ENCODE assay signal across 27 cellular contexts in genomic region chr15:98382139-98382538, GRCh38.
DNase-seq lines count a peak whose midpoint lies in the region; ATAC-seq and TF ChIP-seq lines count a peak whose summit lies in the region.
"Had no signal": no experiment of that assay in that cellular context is flagged by ENCODE, and none has a peak within 500 bp of the region (broad histone marks: within the 10 kb centered on the region; RNA-seq: fewer than 3 reads in every experiment).

No MANE protein-coding gene starts in this region.

- no peak for TF ChIP-seq POLR2A in HCT116 (IDR thresholded peaks at IDR 0.05; ENCODE audit: borderline replicate concordance, extremely low read depth, insufficient read depth, insufficient read length)

- H3K36me3 Mint-ChIP-seq in naive thymus-derived CD4-positive, alpha-beta T cell: no peaks in the 10 kb centered on the region
- H3K36me3 Mint-ChIP-seq in T-helper 17 cell (ENCODE audit: low read depth): no peaks in the 10 kb centered on the region
- H3K36me3 Mint-ChIP-seq in immature natural killer cell: no peaks in the 10 kb centered on the region

- H4K20me1 ChIP-seq in HCT116 (ENCODE audit: insufficient read depth): no peaks in the 10 kb centered on the region

- POLR2A ChIA-PET in HCT116 (lab: Charles Lee): no interaction called here
- POLR2A ChIA-PET in naive thymus-derived CD4-positive, alpha-beta T cell (lab: Charles Lee): no interaction called here

- H3K79me2 ChIP-seq in HCT116 (ENCODE audit: insufficient read depth, low read length): no peaks in the 10 kb centered on the region

- H3K4me3 ChIP-seq in HCT116 (replicated peaks in 1 of 2; ENCODE audit: low read depth in 1 of 2, low read length in 2 of 2) (no peak overlapping the region), RWPE2 (ENCODE audit: severe bottlenecking) (no peak overlapping the region)
- no peak overlapping the region for H3K4me3 ChIP-seq in naive thymus-derived CD4-positive, alpha-beta T cell (ENCODE audit: low read length)
- H3K4me3 ChIP-seq: HAP-1, ovary, tibial artery had no signal

- TF ChIP-seq CTCF in HCT116 (IDR thresholded peaks at IDR 0.05 in 2 of 3, conservative IDR thresholded peaks at IDR 0.05 in 1 of 3; ENCODE audit: borderline replicate concordance in 1 of 3, insufficient read depth in 1 of 3, low read depth in 2 of 3, low read length in 2 of 3): peak in 2 of 3 experiments; percentile 26 to 27; a peak in 2 of 6 replicates
- TF ChIP-seq CTCF in RWPE2 (IDR thresholded peaks at IDR 0.05; ENCODE audit: poor library complexity, severe bottlenecking): no peak

- H3K27me3 Mint-ChIP-seq in naive thymus-derived CD4-positive, alpha-beta T cell: peaks cover 12 to 50% (median 42%) of the 10 kb centered on the region in 5 donors
- peaks cover 31% of the 10 kb centered on the region for H3K27me3 Mint-ChIP-seq in T-helper 17 cell
- H3K27me3 Mint-ChIP-seq in immature natural killer cell (ENCODE audit: low read depth in 3 of 3): peaks cover 5% of the 10 kb centered on the region in 3 donors

- CTCF ChIA-PET in HCT116 (lab: Charles Lee): interaction anchor here (2.1 kb wide), 1 partner anchor 70 kb away, joined by 9 read pairs; no protein-coding TSS in a partner anchor
- CTCF ChIA-PET in naive thymus-derived CD4-positive, alpha-beta T cell (lab: Charles Lee): no interaction called here

- peak; percentile 63 for ATAC-seq in HCT116
- no peak for ATAC-seq in RWPE2 (ENCODE audit: low read depth)
- ATAC-seq in naive thymus-derived CD4-positive, alpha-beta T cell: no peak
- ATAC-seq in T-helper 17 cell: no peak
- ATAC-seq: natural killer cell treated with Interleukin-12 subunit alpha and Interleukin-12 subunit beta and Interleukin-15 and Interleukin-18, amount 100 ng/mL, for 72 hours had no signal

- H3K27ac ChIP-seq in HCT116 (ENCODE audit: low read depth, low read length) (no peak overlapping the region), RWPE2 (ENCODE audit: poor library complexity, severe bottlenecking) (no peak overlapping the region)
- H3K27ac ChIP-seq in naive thymus-derived CD4-positive, alpha-beta T cell (ENCODE audit: low read depth, low read length): no peak overlapping the region
- H3K27ac ChIP-seq: ovary, tibial artery, VCaP had no signal

- TF ChIP-seq RAD21 in HCT116 (IDR thresholded peaks at IDR 0.05; ENCODE audit: low read depth): peak; percentile 22; the same call in 1 of the 2 replicates

- H3K4me3 Mint-ChIP-seq in naive thymus-derived CD4-positive, alpha-beta T cell: no peak overlapping the region
- no peak overlapping the region for H3K4me3 Mint-ChIP-seq in T-helper 17 cell
- no peak overlapping the region for H3K4me3 Mint-ChIP-seq in immature natural killer cell
- H3K4me3 Mint-ChIP-seq: activated CD4-positive, alpha-beta T cell treated with anti-CD3 and anti-CD28 coated beads, Interleukin-2, amount 10 ng/mL, durations not matched to agents 24 days and 14 days; activated T-cell treated with anti-CD3 and anti-CD28 coated beads, Interleukin-2, amount 50 U/mL, for 24 hours; central memory CD8-positive, alpha-beta T cell; natural killer cell treated with Interleukin-12 subunit alpha and Interleukin-12 subunit beta and Interleukin-15 and Interleukin-18, amount 100 ng/mL, for 72 hours; T-helper 2 cell treated with Interferon-gamma antibody and Interleukin-4, amounts not matched to agents 5 μg/mL and 100 μg/mL, for 36 hours had no signal

- H3K9me3 ChIP-seq in HCT116 (ENCODE audit: control insufficient read depth in 1 of 2, insufficient read depth in 1 of 2, low read depth in 1 of 2, low read length in 2 of 2) (no peaks in the 10 kb centered on the region), RWPE2 (ENCODE audit: severe bottlenecking) (no peaks in the 10 kb centered on the region), T-helper 17 cell (ENCODE audit: control insufficient read depth, low read length, poor library complexity, severe bottlenecking) (no peaks in the 10 kb centered on the region)
- no peaks in the 10 kb centered on the region for H3K9me3 ChIP-seq in naive thymus-derived CD4-positive, alpha-beta T cell (ENCODE audit: control insufficient read depth in 2 of 3, low read length in 3 of 3)
- H3K9me3 ChIP-seq: HAP-1, ovary had no signal

- no peak overlapping the region for H3K9ac ChIP-seq in HCT116 (ENCODE audit: low read length)

- intact Hi-C loops in HCT116 (cut with micrococcal nuclease): no loop called here
- intact Hi-C loops in naive thymus-derived CD4-positive, alpha-beta T cell (cut with micrococcal nuclease): no loop called here

- no peak overlapping the region for H3K27ac Mint-ChIP-seq in naive thymus-derived CD4-positive, alpha-beta T cell
- H3K27ac Mint-ChIP-seq in T-helper 17 cell (no peak overlapping the region), immature natural killer cell (no peak overlapping the region)
- H3K27ac Mint-ChIP-seq: activated CD4-positive, alpha-beta T cell treated with anti-CD3 and anti-CD28 coated beads, Interleukin-2, amount 10 ng/mL, durations not matched to agents 24 days and 14 days; activated T-cell treated with anti-CD3 and anti-CD28 coated beads, Interleukin-2, amount 50 U/mL, for 24 hours; natural killer cell treated with Interleukin-12 subunit alpha and Interleukin-12 subunit beta and Interleukin-15 and Interleukin-18, amount 100 ng/mL, for 72 hours; T-helper 2 cell treated with Interferon-gamma antibody and Interleukin-4, amounts not matched to agents 5 μg/mL and 100 μg/mL, for 36 hours had no signal

- no peak overlapping the region for H3K4me2 ChIP-seq in HCT116 (ENCODE audit: low read length)

- H3K4me1 Mint-ChIP-seq in naive thymus-derived CD4-positive, alpha-beta T cell: no peaks in the 10 kb centered on the region
- no peaks in the 10 kb centered on the region for H3K4me1 Mint-ChIP-seq in T-helper 17 cell
- H3K4me1 Mint-ChIP-seq in immature natural killer cell: no peaks in the 10 kb centered on the region
- H3K4me1 Mint-ChIP-seq: activated CD4-positive, alpha-beta T cell treated with anti-CD3 and anti-CD28 coated beads, Interleukin-2, amount 10 ng/mL, durations not matched to agents 24 days and 14 days; central memory CD8-positive, alpha-beta T cell had no signal

- H3K9me2 ChIP-seq in HCT116 (ENCODE audit: insufficient read depth): no peaks in the 10 kb centered on the region

- H3K4me1 ChIP-seq in HCT116 (ENCODE audit: control insufficient read depth in 1 of 2, insufficient read depth in 2 of 2, low read length in 2 of 2) (no peaks in the 10 kb centered on the region), RWPE2 (ENCODE audit: insufficient read depth, poor library complexity, severe bottlenecking) (no peaks in the 10 kb centered on the region)
- no peaks in the 10 kb centered on the region for H3K4me1 ChIP-seq in naive thymus-derived CD4-positive, alpha-beta T cell (ENCODE audit: control insufficient read depth in 2 of 2, insufficient read depth in 2 of 2, low read length in 2 of 2)
- H3K4me1 ChIP-seq: HAP-1, tibial artery had no signal

- DNase-seq in NCI-H146 (lab: John Stamatoyannopoulos, UW): peak; percentile 3
- no peak for DNase-seq in NCI-H146 treated with DMSO at 0.1 percent for 48 hours (lab: John Stamatoyannopoulos, UW; ENCODE audit: unreplicated experiment)
- DNase-seq in HCT116 (ENCODE audit: low read depth, low spot score): no peak
- DNase-seq in RWPE2 (ENCODE audit: low spot score): peak; percentile 14
- peak; percentile 36 for DNase-seq in iPS DF 4.7 (ENCODE audit: extremely low read depth, low spot score)
- DNase-seq in naive thymus-derived CD4-positive, alpha-beta T cell: no peak
- DNase-seq in T-helper 17 cell: no peak
- no peak for DNase-seq in immature natural killer cell
- DNase-seq: 8988T; activated CD4-positive, alpha-beta T cell treated with anti-CD3 and anti-CD28 coated beads, Interleukin-2, amount 10 ng/mL, durations not matched to agents 24 days and 14 days; activated gamma-delta T cell; activated T-cell treated with anti-CD3 and anti-CD28 coated beads, Interleukin-2, amount 50 U/mL, for 24 hours; GDM1; KG1; NCI-H1436 treated with DMSO at 0.1 percent for 48 hours; NCI-H2171 treated with DMSO at 0.1 percent for 48 hours; NCI-H510A treated with DMSO at 0.1 percent for 48 hours; ovary; retina; small intestine; stimulated activated CD4-positive, alpha-beta T cell treated with anti-CD3 and anti-CD28 coated beads, Interleukin-1b, Interleukin-23, amount 100 ng/mL, for 48 hours; tibial artery had no signal

- H2AFZ ChIP-seq in HCT116 (ENCODE audit: low read depth, low read length, poor library complexity, severe bottlenecking): no peak overlapping the region

- H3K36me3 ChIP-seq in HCT116 (ENCODE audit: control insufficient read depth in 1 of 2, insufficient read depth in 2 of 2, low read length in 2 of 2) (no peaks in the 10 kb centered on the region), RWPE2 (ENCODE audit: low read depth) (no peaks in the 10 kb centered on the region; the same call in 1 of the 2 replicates)
- no peaks in the 10 kb centered on the region for H3K36me3 ChIP-seq in naive thymus-derived CD4-positive, alpha-beta T cell (ENCODE audit: control insufficient read depth in 2 of 3, insufficient read depth in 3 of 3, low read length in 3 of 3)
- H3K36me3 ChIP-seq: HAP-1, ovary, tibial artery had no signal

- H3K9me3 Mint-ChIP-seq in naive thymus-derived CD4-positive, alpha-beta T cell: peaks cover 0 to 30% (median 14%) of the 10 kb centered on the region in 11 donors
- H3K9me3 Mint-ChIP-seq in immature natural killer cell: peaks cover 0 to 2% (median 0%) of the 10 kb centered on the region in 6 donors
- H3K9me3 Mint-ChIP-seq: activated CD4-positive, alpha-beta T cell treated with anti-CD3 and anti-CD28 coated beads, Interleukin-2, amount 10 ng/mL, durations not matched to agents 24 days and 14 days; T-helper 2 cell treated with Interferon-gamma antibody and Interleukin-4, amounts not matched to agents 5 μg/mL and 100 μg/mL, for 36 hours had no signal

- no TSS peak for BruUV-seq in HCT116 (replicated peaks; lab: Mats Ljungman, UMichigan)

- RAD21 ChIA-PET in HCT116 (lab: Charles Lee; ENCODE audit: low non-redundant PET in 1 of 2, low total read pairs in 2 of 2, uncharacterized antibody in 2 of 2, unreplicated experiment in 2 of 2): no interaction called here

- peaks cover 18% of the 10 kb centered on the region; the same call in 1 of the 2 replicates for H3K27me3 ChIP-seq in HCT116 (ENCODE audit: insufficient read depth, low read length)
- H3K27me3 ChIP-seq in RWPE2 (ENCODE audit: insufficient read depth, poor library complexity, severe bottlenecking): peaks cover 11% of the 10 kb centered on the region
- peaks cover 0 to 5% of the 10 kb centered on the region in 2 donors for H3K27me3 ChIP-seq in naive thymus-derived CD4-positive, alpha-beta T cell (ENCODE audit: control insufficient read depth in 2 of 2, insufficient read depth in 2 of 2, low read length in 2 of 2)
- H3K27me3 ChIP-seq: ovary had no signal

TF ChIP-seq in HCT116, 20 proteins besides CTCF, POLR2A, EP300 and RAD21 (continues in another document):
- TF ChIP-seq ELF1 (IDR thresholded peaks at IDR 0.05; ENCODE audit: borderline replicate concordance, low read depth) (no peak), ATF3 (IDR thresholded peaks at IDR 0.05) (no peak), CEBPB (IDR thresholded peaks at IDR 0.05; ENCODE audit: low read depth) (no peak), ZNF274 (IDR thresholded peaks at IDR 0.05; ENCODE audit: low read depth, low read length) (no peak)

Comparison
In these comparisons a context has a peak if more than half of its experiments do, and no peak if none do; other contexts are left out.
1. DNase-seq: peak in NCI-H146 (single experiment), RWPE2 (single experiment) and iPS DF 4.7 (single experiment); none in NCI-H146 treated with DMSO at 0.1 percent for 48 hours (single experiment), HCT116 (single experiment), naive thymus-derived CD4-positive, alpha-beta T cell (0 of 9), T-helper 17 cell (0 of 3) and immature natural killer cell (0 of 3).